In genomic region chr12:88466708-88467107, GRCh38 we compare ENCODE assay signal across 1 cellular context.
TF ChIP-seq lines count a peak whose summit lies in the region.

No MANE protein-coding gene starts in this region.

TF ChIP-seq in HepG2, 621 proteins besides CTCF, POLR2A, EP300 and RAD21 (continued from another document and continues in another):
- peak; percentile 81 for TF ChIP-seq ARID5B (CRISPR knock-in tag; IDR thresholded peaks at IDR 0.05)
- peak; percentile 74 for TF ChIP-seq PAXIP1 (CRISPR knock-in tag; conservative IDR thresholded peaks at IDR 0.05)
- 0 out of 2 replicates have a peak, but pooled peaks have one; percentile 6 for TF ChIP-seq FOSL2 (CRISPR knock-in tag; IDR thresholded peaks at IDR 0.05)
- 0 out of 2 replicates have a peak, but pooled peaks have one; percentile 21 for TF ChIP-seq ZNF331 (CRISPR knock-in tag; IDR thresholded peaks at IDR 0.05)
- peak; percentile 48; the same call in 1 of the 2 replicates for TF ChIP-seq ZNF788 (CRISPR knock-in tag; IDR thresholded peaks at IDR 0.05; ENCODE audit: borderline replicate concordance)
- TF ChIP-seq RERE (CRISPR knock-in tag; IDR thresholded peaks at IDR 0.05; ENCODE audit: low read depth): 0 out of 2 replicates have a peak, but pooled peaks have one; percentile 20
- TF ChIP-seq RARA (CRISPR knock-in tag; IDR thresholded peaks at IDR 0.05): peak; percentile 21; the same call in 1 of the 2 replicates
- TF ChIP-seq REPIN1 (CRISPR knock-in tag; IDR thresholded peaks at IDR 0.05; ENCODE audit: borderline replicate concordance, low read depth): peak; percentile 73; the same call in 1 of the 2 replicates
- TF ChIP-seq ZMYM4 (CRISPR knock-in tag; IDR thresholded peaks at IDR 0.05): peak; percentile 91
- TF ChIP-seq, protein P1, sequence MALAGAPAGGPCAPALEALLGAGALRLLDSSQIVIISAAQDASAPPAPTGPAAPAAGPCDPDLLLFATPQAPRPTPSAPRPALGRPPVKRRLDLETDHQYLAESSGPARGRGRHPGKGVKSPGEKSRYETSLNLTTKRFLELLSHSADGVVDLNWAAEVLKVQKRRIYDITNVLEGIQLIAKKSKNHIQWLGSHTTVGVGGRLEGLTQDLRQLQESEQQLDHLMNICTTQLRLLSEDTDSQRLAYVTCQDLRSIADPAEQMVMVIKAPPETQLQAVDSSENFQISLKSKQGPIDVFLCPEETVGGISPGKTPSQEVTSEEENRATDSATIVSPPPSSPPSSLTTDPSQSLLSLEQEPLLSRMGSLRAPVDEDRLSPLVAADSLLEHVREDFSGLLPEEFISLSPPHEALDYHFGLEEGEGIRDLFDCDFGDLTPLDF (CRISPR knock-in tag; IDR thresholded peaks at IDR 0.05): 0 out of 2 replicates have a peak, but pooled peaks have one; percentile 54
- TF ChIP-seq MYC (CRISPR knock-in tag; IDR thresholded peaks at IDR 0.05; ENCODE audit: borderline replicate concordance): peak; percentile 22; the same call in 1 of the 2 replicates
- TF ChIP-seq ZNF605 (CRISPR knock-in tag; IDR thresholded peaks at IDR 0.05): 0 out of 2 replicates have a peak, but pooled peaks have one; percentile 20
- TF ChIP-seq, protein P2, sequence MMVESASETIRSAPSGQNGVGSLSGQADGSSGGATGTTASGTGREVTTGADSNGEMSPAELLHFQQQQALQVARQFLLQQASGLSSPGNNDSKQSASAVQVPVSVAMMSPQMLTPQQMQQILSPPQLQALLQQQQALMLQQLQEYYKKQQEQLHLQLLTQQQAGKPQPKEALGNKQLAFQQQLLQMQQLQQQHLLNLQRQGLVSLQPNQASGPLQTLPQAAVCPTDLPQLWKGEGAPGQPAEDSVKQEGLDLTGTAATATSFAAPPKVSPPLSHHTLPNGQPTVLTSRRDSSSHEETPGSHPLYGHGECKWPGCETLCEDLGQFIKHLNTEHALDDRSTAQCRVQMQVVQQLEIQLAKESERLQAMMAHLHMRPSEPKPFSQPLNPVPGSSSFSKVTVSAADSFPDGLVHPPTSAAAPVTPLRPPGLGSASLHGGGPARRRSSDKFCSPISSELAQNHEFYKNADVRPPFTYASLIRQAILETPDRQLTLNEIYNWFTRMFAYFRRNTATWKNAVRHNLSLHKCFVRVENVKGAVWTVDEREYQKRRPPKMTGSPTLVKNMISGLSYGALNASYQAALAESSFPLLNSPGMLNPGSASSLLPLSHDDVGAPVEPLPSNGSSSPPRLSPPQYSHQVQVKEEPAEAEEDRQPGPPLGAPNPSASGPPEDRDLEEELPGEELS (CRISPR knock-in tag; IDR thresholded peaks at IDR 0.05): peak; percentile 53; the same call in 1 of the 2 replicates
- peak; percentile 37; the same call in 1 of the 2 replicates for TF ChIP-seq ZFP91 (CRISPR knock-in tag; IDR thresholded peaks at IDR 0.05; ENCODE audit: borderline replicate concordance)
- TF ChIP-seq KAT8 (CRISPR knock-in tag; IDR thresholded peaks at IDR 0.05): peak; percentile 38; the same call in 1 of the 2 replicates
- TF ChIP-seq ZNF501 (CRISPR knock-in tag; IDR thresholded peaks at IDR 0.05): 0 out of 2 replicates have a peak, but pooled peaks have one; percentile 35
- peak; percentile 61; the same call in 1 of the 2 replicates for TF ChIP-seq ATF7-NPFF (CRISPR knock-in tag; IDR thresholded peaks at IDR 0.05; ENCODE audit: low read depth)
- 0 out of 2 replicates have a peak, but pooled peaks have one; percentile 36 for TF ChIP-seq THAP11 (CRISPR knock-in tag; IDR thresholded peaks at IDR 0.05)
- TF ChIP-seq HNF1B (CRISPR knock-in tag; IDR thresholded peaks at IDR 0.05): peak; percentile 46; the same call in 1 of the 2 replicates
- TF ChIP-seq, protein P3, sequence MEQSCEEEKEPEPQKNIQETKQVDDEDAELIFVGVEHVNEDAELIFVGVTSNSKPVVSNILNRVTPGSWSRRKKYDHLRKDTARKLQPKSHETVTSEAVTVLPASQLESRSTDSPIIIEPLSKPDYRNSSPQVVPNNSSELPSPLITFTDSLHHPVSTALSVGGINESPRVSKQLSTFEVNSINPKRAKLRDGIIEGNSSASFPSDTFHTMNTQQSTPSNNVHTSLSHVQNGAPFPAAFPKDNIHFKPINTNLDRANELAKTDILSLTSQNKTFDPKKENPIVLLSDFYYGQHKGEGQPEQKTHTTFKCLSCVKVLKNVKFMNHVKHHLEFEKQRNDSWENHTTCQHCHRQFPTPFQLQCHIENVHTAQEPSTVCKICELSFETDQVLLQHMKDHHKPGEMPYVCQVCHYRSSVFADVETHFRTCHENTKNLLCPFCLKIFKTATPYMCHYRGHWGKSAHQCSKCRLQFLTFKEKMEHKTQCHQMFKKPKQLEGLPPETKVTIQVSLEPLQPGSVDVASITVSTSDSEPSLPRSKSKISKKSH (CRISPR knock-in tag; IDR thresholded peaks at IDR 0.05; ENCODE audit: borderline replicate concordance): 0 out of 2 replicates have a peak, but pooled peaks have one; percentile 21
- peak; percentile 56; the same call in 1 of the 2 replicates for TF ChIP-seq TARDBP (CRISPR knock-in tag; IDR thresholded peaks at IDR 0.05)
- TF ChIP-seq, protein P4, sequence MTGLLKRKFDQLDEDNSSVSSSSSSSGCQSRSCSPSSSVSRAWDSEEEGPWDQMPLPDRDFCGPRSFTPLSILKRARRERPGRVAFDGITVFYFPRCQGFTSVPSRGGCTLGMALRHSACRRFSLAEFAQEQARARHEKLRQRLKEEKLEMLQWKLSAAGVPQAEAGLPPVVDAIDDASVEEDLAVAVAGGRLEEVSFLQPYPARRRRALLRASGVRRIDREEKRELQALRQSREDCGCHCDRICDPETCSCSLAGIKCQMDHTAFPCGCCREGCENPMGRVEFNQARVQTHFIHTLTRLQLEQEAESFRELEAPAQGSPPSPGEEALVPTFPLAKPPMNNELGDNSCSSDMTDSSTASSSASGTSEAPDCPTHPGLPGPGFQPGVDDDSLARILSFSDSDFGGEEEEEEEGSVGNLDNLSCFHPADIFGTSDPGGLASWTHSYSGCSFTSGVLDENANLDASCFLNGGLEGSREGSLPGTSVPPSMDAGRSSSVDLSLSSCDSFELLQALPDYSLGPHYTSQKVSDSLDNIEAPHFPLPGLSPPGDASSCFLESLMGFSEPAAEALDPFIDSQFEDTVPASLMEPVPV (CRISPR knock-in tag; IDR thresholded peaks at IDR 0.05): 0 out of 2 replicates have a peak, but pooled peaks have one; percentile 22
- TF ChIP-seq GATAD2A (CRISPR knock-in tag; IDR thresholded peaks at IDR 0.05): peak; percentile 42; the same call in 1 of the 2 replicates
- TF ChIP-seq GFI1 (CRISPR knock-in tag; IDR thresholded peaks at IDR 0.05; ENCODE audit: borderline replicate concordance): 0 out of 2 replicates have a peak, but pooled peaks have one; percentile 24
